ENCODE assay signal across 8 cellular contexts in the genomic region with DNA sequence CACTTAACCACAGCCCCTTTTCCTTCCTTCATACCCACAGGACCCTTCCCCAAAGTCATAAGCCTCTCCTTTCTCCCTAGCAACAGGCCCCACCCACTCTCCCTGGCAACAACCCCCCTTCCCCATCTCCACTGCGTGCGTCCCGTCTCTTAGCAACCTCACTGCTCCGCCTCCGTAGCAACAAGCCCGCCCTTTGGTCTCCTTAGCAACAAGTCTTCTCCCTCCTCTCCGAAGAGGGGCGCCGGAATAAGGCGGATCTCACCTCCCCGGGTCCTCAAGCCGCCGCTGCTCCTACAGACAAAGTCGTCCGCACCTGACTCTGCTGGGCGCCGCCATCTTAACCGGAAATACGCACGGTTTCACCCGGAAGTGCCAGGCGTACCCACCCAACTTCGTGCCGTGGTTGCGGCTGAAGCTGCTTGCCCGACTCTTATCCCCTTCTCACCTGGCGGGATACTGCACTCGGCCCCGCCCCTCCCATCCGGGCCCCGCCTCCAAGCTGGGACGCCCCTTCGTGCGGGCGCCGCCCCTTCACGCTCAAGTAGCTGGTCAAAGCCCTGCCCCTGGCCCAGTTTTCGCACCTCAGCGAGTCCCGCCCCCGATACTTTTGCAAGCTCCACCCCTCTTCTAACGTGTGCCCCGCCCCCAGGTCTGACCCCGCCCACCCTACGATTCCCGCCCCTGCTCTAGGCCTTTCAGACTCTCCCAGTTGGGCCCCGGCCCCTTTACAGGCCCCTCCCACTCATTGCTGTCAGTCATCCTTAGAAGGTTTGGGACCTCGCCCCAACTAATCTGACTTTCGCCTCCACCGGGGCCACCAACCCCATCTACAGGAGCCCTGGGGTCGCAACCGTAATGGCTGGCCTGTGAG. TPM values are rescaled to one million over a fixed set of nuclear protein-coding genes. Genes with fewer than 3 reads are reported as not detected.
DNase-seq lines count a peak whose midpoint lies in the region; ATAC-seq, FAIRE-seq and TF ChIP-seq lines count a peak whose summit lies in the region.

A gene with protein sequence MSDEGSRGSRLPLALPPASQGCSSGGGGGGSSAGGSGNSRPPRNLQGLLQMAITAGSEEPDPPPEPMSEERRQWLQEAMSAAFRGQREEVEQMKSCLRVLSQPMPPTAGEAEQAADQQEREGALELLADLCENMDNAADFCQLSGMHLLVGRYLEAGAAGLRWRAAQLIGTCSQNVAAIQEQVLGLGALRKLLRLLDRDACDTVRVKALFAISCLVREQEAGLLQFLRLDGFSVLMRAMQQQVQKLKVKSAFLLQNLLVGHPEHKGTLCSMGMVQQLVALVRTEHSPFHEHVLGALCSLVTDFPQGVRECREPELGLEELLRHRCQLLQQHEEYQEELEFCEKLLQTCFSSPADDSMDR (minus strand): TSS at position 338 of the 871 bp plus-strand sequence. CDS start 502 bp downstream, outside the sequence.

- H3K36me3 ChIP-seq in keratinocyte (ENCODE audit: control insufficient read depth in 2 of 2, extremely low read depth in 1 of 2, insufficient read depth in 2 of 2, low read length in 2 of 2): peaks cover 10 to 12% of the 10 kb centered on the region in 2 experiments

- no peak for TF ChIP-seq CTCF in keratinocyte (optimal IDR thresholded peaks at IDR 0.05 in 1 of 3, IDR thresholded peaks at IDR 0.05 in 1 of 3, conservative IDR thresholded peaks at IDR 0.05 in 1 of 3; ENCODE audit: extremely low read depth in 1 of 3, insufficient read depth in 2 of 3, low read length in 3 of 3)

- H3K27ac ChIP-seq in keratinocyte (ENCODE audit: control insufficient read depth, insufficient read depth, low read length): peak within 1 kb of the TSS; percentile 80

- H3K4me3 ChIP-seq in keratinocyte (ENCODE audit: control insufficient read depth in 2 of 3, extremely low read depth in 1 of 3, insufficient read depth in 2 of 3, low read depth in 1 of 3, low read length in 3 of 3): peak within 1 kb of the TSS; percentile 81 to 90 (median 81)

- ATAC-seq in GM19025 (IDR thresholded peaks at IDR 0.05; ENCODE audit: low read depth, unreplicated experiment): peak; percentile 69
- ATAC-seq in HG03354 (IDR thresholded peaks at IDR 0.05; ENCODE audit: poor library complexity, severe bottlenecking, unreplicated experiment): peak; percentile 76

- DNase-seq in AG08396 (ENCODE audit: low spot score) (peak; percentile 91), NCI-H460 (ENCODE audit: extremely low read depth, low read depth) (peak; percentile 93), cerebellum (ENCODE audit: low spot score) (peak; percentile 92), keratinocyte (ENCODE audit: low read depth, low spot score) (peak; percentile 95)
- DNase-seq in activated CD4-positive, CD25-positive, alpha-beta regulatory T cell treated with anti-CD3 and anti-CD28 coated beads, Interleukin-2, amount 50 U/mL, for 72 hours: peak; percentile 94
- peak; percentile 92 for DNase-seq in stimulated activated CD4-positive, alpha-beta T cell treated with anti-CD3 and anti-CD28 coated beads, Interleukin-15, amount 100 ng/mL, for 1 hour (ENCODE audit: low read depth in 1 of 2, low spot score in 1 of 2)

- peak within 1 kb of the TSS; percentile 90 for H3K4me2 ChIP-seq in keratinocyte (ENCODE audit: control insufficient read depth, extremely low read depth, insufficient read depth, low read depth, low read length)

- no peaks in the 10 kb centered on the region for H4K20me1 ChIP-seq in keratinocyte (ENCODE audit: control insufficient read depth, extremely low read depth, insufficient read depth, low read length)

- H3K9me3 ChIP-seq in keratinocyte (ENCODE audit: control insufficient read depth, low read depth, low read length): no peaks in the 10 kb centered on the region

- dilution Hi-C loops in keratinocyte (cut with MboI; ENCODE audit: extremely low pct_ligation_motif_present, low sequenced_read_pairs): no loop called here

- no peaks in the 10 kb centered on the region for H3K9me1 ChIP-seq in keratinocyte (ENCODE audit: control insufficient read depth, extremely low read depth, insufficient read depth, low read length)

- peaks cover 7% of the 10 kb centered on the region for H3K79me2 ChIP-seq in keratinocyte (ENCODE audit: control insufficient read depth, insufficient read depth, low read length)

- H2AFZ ChIP-seq in keratinocyte (ENCODE audit: control insufficient read depth, low read length): peak within 1 kb of the TSS; percentile 83

- H3K9ac ChIP-seq in keratinocyte (ENCODE audit: control insufficient read depth, extremely low read depth, insufficient read depth, low read length): peak within 1 kb of the TSS; percentile 83

- H3K27me3 ChIP-seq in keratinocyte (ENCODE audit: control insufficient read depth, extremely low read depth, insufficient read depth, low read length): no peaks in the 10 kb centered on the region

- peak; percentile 58 for FAIRE-seq in keratinocyte (lab: Jason Lieb, UNC)

- peaks cover 14% of the 10 kb centered on the region for H3K4me1 ChIP-seq in keratinocyte (ENCODE audit: control insufficient read depth, extremely low read depth, insufficient read depth, low read length)

RNA-seq across cellular contexts. Expression of the gene that starts here (rescaled TPM):
- total RNA-seq in NCI-H460 (2014; rRNA removed; shearing (Covaris generic)): 33.4 and 37.1 TPM in 2 replicates
- 67.7 and 92.0 TPM in 2 replicates for polyA plus RNA-seq in NCI-H460 (2014; cell fraction: nucleus; rRNA removed)
- 12.5 TPM for total RNA-seq in cerebellum
- 20.2 to 26.7 TPM (median 24.7 TPM) in 3 replicates for polyA plus RNA-seq in keratinocyte
- polyA plus RNA-seq in keratinocyte (2011; ENCODE audit: low read depth): 4.6 TPM
- polyA plus RNA-seq in keratinocyte (2011; cell fraction: cytosol; rRNA removed): 11.9 and 29.1 TPM in 2 replicates
- 17.3 and 22.0 TPM in 2 replicates for polyA plus RNA-seq in keratinocyte (2011; cell fraction: nucleus; rRNA removed)
- 23.7 and 39.1 TPM in 2 replicates for polyA plus RNA-seq in keratinocyte (2012; ENCODE audit: low replicate concordance)
- polyA minus RNA-seq in keratinocyte: 12.8 to 23.0 TPM (median 15.5 TPM) in 3 replicates
- polyA minus RNA-seq in keratinocyte (2011; cell fraction: cytosol; rRNA and poly(A)+ RNA removed): 59.9 TPM
- polyA minus RNA-seq in keratinocyte (2011; cell fraction: nucleus; rRNA and poly(A)+ RNA removed): 13.4 and 15.5 TPM in 2 replicates

Comparison
In these comparisons a context has a peak if more than half of its experiments do, and no peak if none do; other contexts are left out.
1. Peak in every context shown above with its lines: DNase-seq, ATAC-seq, H3K4me3 ChIP-seq and H3K27ac ChIP-seq.